ENCODE assay signal across 8 cellular contexts in genomic region chr12:10211975-10212622, GRCh38. TPM values are rescaled to one million over a fixed set of nuclear protein-coding genes. Genes with fewer than 3 reads are reported as not detected.
DNase-seq lines count a peak whose midpoint lies in the region; ATAC-seq, FAIRE-seq and TF ChIP-seq lines count a peak whose summit lies in the region.

No MANE protein-coding gene starts in this region.

- ATAC-seq in GM19395 (IDR thresholded peaks at IDR 0.05; ENCODE audit: unreplicated experiment) = peak; percentile 65

- TF ChIP-seq CTCF in AG09309 (IDR thresholded peaks at IDR 0.05; ENCODE audit: control insufficient read depth, insufficient read depth, low read depth, low read length, missing control alignments) = no peak
- TF ChIP-seq CTCF in endothelial cell of umbilical vein (IDR thresholded peaks at IDR 0.05; ENCODE audit: extremely low read depth in 1 of 2, insufficient read depth in 1 of 2, low read depth in 1 of 2, low read length in 2 of 2) = no peak

- H2AFZ ChIP-seq in endothelial cell of umbilical vein (ENCODE audit: low read depth, low read length) = no peak overlapping the region

- H3K4me3 ChIP-seq in AG09309 (ENCODE audit: control insufficient read depth, low read depth, low read length) (peak overlapping the region; percentile 96), endothelial cell of umbilical vein (replicated peaks in 1 of 3; ENCODE audit: insufficient read depth in 1 of 3, low read depth in 1 of 3, low read length in 3 of 3) (peak overlapping the region in 2 of 3 experiments; percentile 93 to 99)

- DNase-seq in AG09309 (ENCODE audit: low read depth) = peak; percentile 98
- DNase-seq in HUDEP-2 (lab: John Stamatoyannopoulos, UW; ENCODE audit: unreplicated experiment in 76 of 76) = peak in 72 of 76 experiments; percentile 14 to 88 (median 72)
- DNase-seq in OCI-M1 (lab: John Stamatoyannopoulos, UW) = peak; percentile 92
- DNase-seq in activated T-cell treated with anti-CD3 and anti-CD28 coated beads for 48 hours (ENCODE audit: low read depth) = peak; percentile 83
- DNase-seq in endothelial cell of umbilical vein (ENCODE audit: low read depth, low spot score) = peak; percentile 100
- DNase-seq in mesenteric fat pad (ENCODE audit: low spot score) = peak; percentile 100
- peak; percentile 76 for DNase-seq in stimulated activated CD8-positive, alpha-beta memory T cell treated with anti-CD3 and anti-CD28 coated beads, Interleukin-12 subunit alpha, Interleukin-12 subunit beta, amount 100 ng/mL, for 4 hours (ENCODE audit: low read depth)

- intact Hi-C loops in endothelial cell of umbilical vein (cut with micrococcal nuclease) = loop anchor here (1.0 to 5.0 kb wide), 8 partner anchors 59 to 510 kb away; partner anchors contain the start of genes MAGOHB and STYK1

- FAIRE-seq in endothelial cell of umbilical vein (lab: Jason Lieb, UNC) = peak; percentile 91

- H3K79me2 ChIP-seq in endothelial cell of umbilical vein (ENCODE audit: control insufficient read depth, insufficient read depth, low read length) = peaks cover 35% of the 10 kb centered on the region

- H3K27ac ChIP-seq in endothelial cell of umbilical vein (ENCODE audit: insufficient read depth, low read depth, low read length) = peak overlapping the region; percentile 96

- peak overlapping the region; percentile 100 for H3K4me2 ChIP-seq in endothelial cell of umbilical vein (ENCODE audit: insufficient read depth, low read length)

- no peaks in the 10 kb centered on the region for H3K27me3 ChIP-seq in endothelial cell of umbilical vein (ENCODE audit: control insufficient read depth in 2 of 2, insufficient read depth in 2 of 2, low read length in 2 of 2)

- TF ChIP-seq POLR2A in endothelial cell of umbilical vein (IDR thresholded peaks at IDR 0.05; ENCODE audit: low read depth, low read length) = no peak

- POLR2A ChIA-PET in endothelial cell of umbilical vein (lab: Charles Lee) = interaction anchor here (0.6 to 1.7 kb wide), 6 partner anchors 9 to 180 kb away, joined by 3 to 10 read pairs (median 4); no protein-coding TSS in a partner anchor

- H3K9me3 ChIP-seq in endothelial cell of umbilical vein (replicated peaks; ENCODE audit: control insufficient read depth, insufficient read depth, low read length) = no peaks in the 10 kb centered on the region

- H3K9me1 ChIP-seq in endothelial cell of umbilical vein (replicated peaks; ENCODE audit: control insufficient read depth, extremely low read depth, insufficient read depth, low read length) = no peaks in the 10 kb centered on the region

- H3K9ac ChIP-seq in endothelial cell of umbilical vein (replicated peaks; ENCODE audit: extremely low read depth, insufficient read depth, low read length) = peak overlapping the region; percentile 98

- CTCF ChIA-PET in endothelial cell of umbilical vein (lab: Charles Lee) = interaction anchor here (0.6 to 4.0 kb wide), 3 partner anchors 58 to 180 kb away, joined by 3 to 22 read pairs (median 6); no protein-coding TSS in a partner anchor

- H3K4me1 ChIP-seq in endothelial cell of umbilical vein (ENCODE audit: control insufficient read depth, extremely low read depth, insufficient read depth, low read length) = peaks cover 15% of the 10 kb centered on the region

- BruUV-seq in endothelial cell of umbilical vein (replicated peaks; lab: Mats Ljungman, UMichigan) = no TSS peak

- no peaks in the 10 kb centered on the region for H3K36me3 ChIP-seq in endothelial cell of umbilical vein (ENCODE audit: control insufficient read depth in 2 of 2, extremely low read depth in 1 of 2, insufficient read depth in 2 of 2, low read length in 2 of 2)

- no peaks in the 10 kb centered on the region for H4K20me1 ChIP-seq in endothelial cell of umbilical vein (replicated peaks; ENCODE audit: control insufficient read depth, extremely low read depth, insufficient read depth, low read length)

- dilution Hi-C loops in endothelial cell of umbilical vein (cut with MboI; ENCODE audit: extremely low pct_ligation_motif_present, low sequenced_read_pairs) = no loop called here

TF ChIP-seq in endothelial cell of umbilical vein, 7 proteins besides CTCF, POLR2A, EP300 and RAD21:
- peak; percentile 79 for TF ChIP-seq JUN (IDR thresholded peaks at IDR 0.05; ENCODE audit: borderline replicate concordance, insufficient read depth, insufficient read length, low read depth)
- TF ChIP-seq GATA2 (IDR thresholded peaks at IDR 0.05; ENCODE audit: insufficient read depth, insufficient read length, low read depth, low read length) = no peak
- TF ChIP-seq FOS (IDR thresholded peaks at IDR 0.05; ENCODE audit: borderline replicate concordance, insufficient read depth, low read length) = peak; percentile 65
- TF ChIP-seq POLR2AphosphoS5 (IDR thresholded peaks at IDR 0.05; ENCODE audit: insufficient read depth, low read depth, low read length) = no peak
- TF ChIP-seq MAX (IDR thresholded peaks at IDR 0.05; ENCODE audit: insufficient read depth, insufficient read length) = peak; percentile 32
- no peak for TF ChIP-seq MYC (IDR thresholded peaks at IDR 0.05; ENCODE audit: low read depth, low read length)
- TF ChIP-seq EZH2 (IDR thresholded peaks at IDR 0.05; ENCODE audit: borderline replicate concordance, low read depth, low read length, severe bottlenecking) = no peak
TF ChIP-seq in endothelial cell of umbilical vein: peak in this region for 3.

RNA-seq across cellular contexts. Expression of gene GABARAPL1, which starts 0.6 kb away (rescaled TPM):
- 59.4 and 69.0 TPM in 2 replicates for total RNA-seq in endothelial cell of umbilical vein
- polyA plus RNA-seq in endothelial cell of umbilical vein = 64.8 and 65.6 TPM in 2 replicates
- 69.9 and 77.9 TPM in 2 replicates for polyA plus RNA-seq in endothelial cell of umbilical vein (2011; cell fraction: cytosol; rRNA removed)
- 141 and 165 TPM in 2 replicates for polyA plus RNA-seq in endothelial cell of umbilical vein (2011; cell fraction: nucleus; rRNA removed)
- polyA plus RNA-seq in endothelial cell of umbilical vein (2012) = 90.8 and 126 TPM in 2 replicates
- polyA minus RNA-seq in endothelial cell of umbilical vein = 92.8 and 123 TPM in 2 replicates
- 31.0 TPM for polyA minus RNA-seq in endothelial cell of umbilical vein (2011; cell fraction: cytosol; rRNA and poly(A)+ RNA removed)
- polyA minus RNA-seq in endothelial cell of umbilical vein (2011; cell fraction: nucleus; rRNA and poly(A)+ RNA removed) = 101 and 121 TPM in 2 replicates
- 215 TPM for total RNA-seq in mesenteric fat pad

RNA-seq across cellular contexts. Expression of gene TMEM52B, which starts 33.3 kb away (rescaled TPM):
- total RNA-seq in endothelial cell of umbilical vein (0.24 TPM in 1 of 2 replicates, not detected in the other), mesenteric fat pad (not detected)
- polyA plus RNA-seq in endothelial cell of umbilical vein = not detected in 2 replicates
- polyA plus RNA-seq in endothelial cell of umbilical vein (2011; cell fraction: cytosol; rRNA removed) = not detected in 2 replicates
- not detected in 2 replicates for polyA plus RNA-seq in endothelial cell of umbilical vein (2011; cell fraction: nucleus; rRNA removed)
- polyA plus RNA-seq in endothelial cell of umbilical vein (2012) = not detected in 2 replicates
- not detected in 2 replicates for polyA minus RNA-seq in endothelial cell of umbilical vein
- polyA minus RNA-seq in endothelial cell of umbilical vein (2011; cell fraction: cytosol; rRNA and poly(A)+ RNA removed) = 3.5 TPM
- not detected in 2 replicates for polyA minus RNA-seq in endothelial cell of umbilical vein (2011; cell fraction: nucleus; rRNA and poly(A)+ RNA removed)

RNA-seq across cellular contexts. Expression of gene OLR1, which starts 40.2 kb away (rescaled TPM):
- total RNA-seq in endothelial cell of umbilical vein (not detected in 2 replicates), mesenteric fat pad (6.2 TPM)
- polyA plus RNA-seq in endothelial cell of umbilical vein = not detected in 2 replicates
- polyA plus RNA-seq in endothelial cell of umbilical vein (2011; cell fraction: cytosol; rRNA removed) = not detected in 2 replicates
- not detected in 2 replicates for polyA plus RNA-seq in endothelial cell of umbilical vein (2011; cell fraction: nucleus; rRNA removed)
- not detected in 2 replicates for polyA plus RNA-seq in endothelial cell of umbilical vein (2012)
- polyA minus RNA-seq in endothelial cell of umbilical vein = not detected in 2 replicates
- polyA minus RNA-seq in endothelial cell of umbilical vein (2011; cell fraction: cytosol; rRNA and poly(A)+ RNA removed) = 32.6 TPM
- 0.24 TPM in 1 of 2 replicates, not detected in the other for polyA minus RNA-seq in endothelial cell of umbilical vein (2011; cell fraction: nucleus; rRNA and poly(A)+ RNA removed)

Comparison
In these comparisons a context has a peak if more than half of its experiments do, and no peak if none do; other contexts are left out.
1. Peak in every context shown above with its lines: DNase-seq, ATAC-seq, H3K4me3 ChIP-seq and H3K27ac ChIP-seq.